8 cellular contexts compared by ENCODE assay signal in the genomic region with DNA sequence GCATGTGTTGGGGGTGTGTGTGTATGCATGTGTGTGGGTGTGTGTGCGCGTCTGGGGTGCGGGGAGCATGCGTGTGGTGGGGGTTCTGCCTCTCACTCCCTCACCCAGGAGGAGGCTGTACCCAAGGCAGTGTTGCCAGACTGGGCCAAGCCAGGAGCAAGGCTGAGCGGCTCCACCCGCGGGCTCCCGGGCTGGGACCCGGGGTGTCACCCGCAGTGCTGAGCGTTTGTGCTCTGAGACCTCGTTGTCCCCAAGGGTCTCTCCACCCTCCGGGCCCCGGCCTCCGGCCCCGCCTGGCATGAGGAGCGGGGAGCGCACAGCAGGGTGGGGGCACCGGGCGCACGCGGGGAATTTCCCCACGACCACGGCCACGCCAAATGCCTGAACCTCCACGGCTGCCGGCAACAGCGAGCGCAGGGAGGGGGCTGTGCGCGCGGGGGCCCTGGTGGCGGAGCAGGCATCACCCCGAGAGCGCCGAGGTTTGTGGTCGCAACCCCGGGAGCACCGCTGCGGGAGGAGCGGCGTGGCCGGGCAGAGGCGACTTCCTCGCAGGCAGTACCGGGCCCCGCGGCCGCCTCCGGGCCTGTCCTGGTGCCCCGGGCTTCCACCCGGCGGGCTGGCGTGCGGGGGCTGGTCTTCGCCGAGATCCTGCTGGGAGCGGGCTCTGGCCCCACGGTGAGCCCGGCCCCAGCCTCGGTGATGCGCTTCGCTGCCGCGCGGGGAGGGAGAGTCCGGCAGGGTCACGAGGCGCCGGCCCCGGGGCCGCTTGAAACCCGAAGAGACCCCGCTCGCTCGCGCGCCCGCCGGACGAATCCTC. TPM values are rescaled to one million over a fixed set of nuclear protein-coding genes. Genes with fewer than 3 reads are reported as not detected.
DNase-seq lines count a peak whose midpoint lies in the region; ATAC-seq and TF ChIP-seq lines count a peak whose summit lies in the region.

No MANE protein-coding gene starts in this region.

- no peaks in the 10 kb centered on the region for H3K9me3 Mint-ChIP-seq in activated naive CD4-positive, alpha-beta T cell treated with anti-CD3 and anti-CD28 coated beads, Interleukin-2, amount 10 ng/mL, durations not matched to agents 7 days and 5 days

- TF ChIP-seq CTCF in HFF-Myc (IDR thresholded peaks at IDR 0.05; ENCODE audit: low read depth, low read length, missing control alignments) (no peak), retinal pigment epithelial cell (conservative IDR thresholded peaks at IDR 0.05; ENCODE audit: low read depth, low read length) (no peak)

- intact Hi-C loops in left ventricle myocardium superior (cut with micrococcal nuclease) = no loop called here

- CTCF ChIA-PET in activated naive CD4-positive, alpha-beta T cell treated with anti-CD3 and anti-CD28 coated beads, Interleukin-2, amount 10 ng/mL, durations not matched to agents 7 days and 5 days (lab: Charles Lee) = no interaction called here

- H3K4me3 Mint-ChIP-seq in activated naive CD4-positive, alpha-beta T cell treated with anti-CD3 and anti-CD28 coated beads, Interleukin-2, amount 10 ng/mL, durations not matched to agents 7 days and 5 days = peak overlapping the region; percentile 44

- peaks cover 4% of the 10 kb centered on the region for H3K36me3 Mint-ChIP-seq in activated naive CD4-positive, alpha-beta T cell treated with anti-CD3 and anti-CD28 coated beads, Interleukin-2, amount 10 ng/mL, durations not matched to agents 7 days and 5 days

- H3K27ac Mint-ChIP-seq in activated naive CD4-positive, alpha-beta T cell treated with anti-CD3 and anti-CD28 coated beads, Interleukin-2, amount 10 ng/mL, durations not matched to agents 7 days and 5 days = no peak overlapping the region

- H3K4me1 Mint-ChIP-seq in activated naive CD4-positive, alpha-beta T cell treated with anti-CD3 and anti-CD28 coated beads, Interleukin-2, amount 10 ng/mL, durations not matched to agents 7 days and 5 days = peaks cover 16% of the 10 kb centered on the region

- peaks cover 63% of the 10 kb centered on the region for H3K27me3 Mint-ChIP-seq in activated naive CD4-positive, alpha-beta T cell treated with anti-CD3 and anti-CD28 coated beads, Interleukin-2, amount 10 ng/mL, durations not matched to agents 7 days and 5 days

- H3K4me3 ChIP-seq in HFF-Myc (replicated peaks; ENCODE audit: low read depth, low read length) (peak overlapping the region; percentile 44), retinal pigment epithelial cell (ENCODE audit: low read length) (peak overlapping the region; percentile 56)

- DNase-seq in HFF-Myc (ENCODE audit: extremely low read depth, low read depth) (no peak), left ventricle myocardium superior (no peak), retinal pigment epithelial cell (ENCODE audit: low read depth) (no peak), SIG-M5 (lab: John Stamatoyannopoulos, UW) (no peak)
- peak; percentile 50 for DNase-seq in activated naive CD4-positive, alpha-beta T cell treated with anti-CD3 and anti-CD28 coated beads, Interleukin-2, amount 10 ng/mL, durations not matched to agents 7 days and 5 days

- peak; percentile 65 for ATAC-seq in left ventricle myocardium superior
- ATAC-seq in HG03280 (IDR thresholded peaks at IDR 0.05; ENCODE audit: unreplicated experiment) = no peak
- no peak for ATAC-seq in GM18867 (IDR thresholded peaks at IDR 0.05; ENCODE audit: unreplicated experiment)
- no peak for ATAC-seq in GM18873 (IDR thresholded peaks at IDR 0.05; ENCODE audit: low FRiP score, unreplicated experiment)

RNA-seq across cellular contexts. Expression of gene OCA2, which starts 7.4 kb away (rescaled TPM):
- total RNA-seq in left ventricle myocardium superior = 0.15 TPM
